40 cellular contexts compared by ENCODE assay signal in the genomic region with DNA sequence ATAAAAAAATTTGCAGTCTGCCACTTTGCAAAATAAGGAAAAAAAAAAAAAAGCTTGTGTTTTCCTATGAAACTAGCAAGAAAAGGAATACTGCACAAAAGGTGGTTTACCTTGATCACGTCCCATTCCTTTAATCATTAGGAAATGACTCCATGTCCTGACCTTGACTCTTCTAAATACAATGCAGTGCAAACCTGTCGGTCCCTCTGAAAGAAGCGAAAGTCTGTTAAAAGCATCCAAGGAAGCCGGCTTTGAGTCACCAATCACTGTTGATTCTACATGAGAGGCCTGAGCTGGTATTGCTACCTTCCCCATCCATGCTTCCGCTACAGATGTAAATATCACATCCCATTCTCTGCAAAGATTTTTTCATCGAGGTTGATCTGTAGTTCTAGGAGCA.
"Had no signal": no experiment of that assay in that cellular context is flagged by ENCODE, and none has a peak within 500 bp of the region (broad histone marks: within the 10 kb centered on the region; RNA-seq: fewer than 3 reads in every experiment).

No MANE protein-coding gene starts in this region.

- H3K36me3 ChIP-seq: adrenal gland, brain microvascular endothelial cell, breast epithelium, cardiac muscle cell had no signal

- ATAC-seq: activated naive CD4-positive, alpha-beta T cell treated with anti-CD3 and anti-CD28 coated beads, Interleukin-2, amount 50 U/mL, for 72 hours; activated naive CD8-positive, alpha-beta T cell treated with anti-CD3 and anti-CD28 coated beads, Interleukin-2, amount 50 U/mL, for 24 hours; activated T-cell treated with anti-CD3 and anti-CD28 coated beads, Interleukin-2, amount 50 U/mL, for 4 hours; activated T-cell treated with anti-CD3 and anti-CD28 coated beads, Interleukin-2, amount 50 U/mL, for 72 hours; activated T-helper 17 cell treated with anti-CD3 and anti-CD28 coated beads, Interleukin-2, amount 50 U/mL, for 72 hours; body of pancreas had no signal

- H3K9me3 ChIP-seq: adrenal gland, ascending aorta, body of pancreas, breast epithelium had no signal

- H3K4me3 Mint-ChIP-seq: activated naive CD4-positive, alpha-beta T cell treated with anti-CD3 and anti-CD28 coated beads for 36 hours; activated naive CD4-positive, alpha-beta T cell treated with anti-CD3 and anti-CD28 coated beads, Interleukin-2, amount 10 ng/mL, durations not matched to agents 7 days and 5 days; activated naive CD4-positive, alpha-beta T cell treated with anti-CD3 and anti-CD28 coated beads, Interleukin-2, amount 50 U/mL, for 24 hours; activated naive CD8-positive, alpha-beta T cell; activated naive CD8-positive, alpha-beta T cell treated with anti-CD3 and anti-CD28 coated beads for 36 hours; activated naive CD8-positive, alpha-beta T cell treated with anti-CD3 and anti-CD28 coated beads, Interleukin-2, amount 10 ng/mL, durations not matched to agents 7 days and 5 days; activated naive CD8-positive, alpha-beta T cell treated with anti-CD3 and anti-CD28 coated beads, Interleukin-2, amount 50 U/mL, for 24 hours; activated T-cell treated with anti-CD3 and anti-CD28 coated beads, Interleukin-2, amount 50 U/mL, for 24 hours; activated T-cell treated with anti-CD3 and anti-CD28 coated beads, Interleukin-2, amount 50 U/mL, for 4 hours; activated T-cell treated with anti-CD3 and anti-CD28 coated beads, Interleukin-2, amount 50 U/mL, for 72 hours; activated T-helper 1 cell treated with anti-CD3 and anti-CD28 coated beads, Interleukin-12 subunit alpha, Interleukin-12 subunit beta, Interleukin-2, Interleukin-4 antibody, amounts not matched to agents 30 ng/mL and 10 ng/mL and 1 ng/mL, durations not matched to agents 14 hours and 24 hours and 36 hours; activated T-helper 17 cell treated with anti-CD3 and anti-CD28 coated beads, Interleukin-2, amount 50 U/mL, for 72 hours; brain; central memory CD8-positive, alpha-beta T cell had no signal

- H3K27ac Mint-ChIP-seq: activated naive CD4-positive, alpha-beta T cell treated with anti-CD3 and anti-CD28 coated beads for 36 hours; activated naive CD4-positive, alpha-beta T cell treated with anti-CD3 and anti-CD28 coated beads, Interleukin-2, amount 10 ng/mL, durations not matched to agents 7 days and 5 days; activated naive CD4-positive, alpha-beta T cell treated with anti-CD3 and anti-CD28 coated beads, Interleukin-2, amount 50 U/mL, for 24 hours; activated naive CD4-positive, alpha-beta T cell treated with anti-CD3 and anti-CD28 coated beads, Interleukin-2, amount 50 U/mL, for 72 hours; activated naive CD8-positive, alpha-beta T cell; activated naive CD8-positive, alpha-beta T cell treated with anti-CD3 and anti-CD28 coated beads for 36 hours; activated naive CD8-positive, alpha-beta T cell treated with anti-CD3 and anti-CD28 coated beads, Interleukin-2, amount 10 ng/mL, durations not matched to agents 7 days and 5 days; activated naive CD8-positive, alpha-beta T cell treated with anti-CD3 and anti-CD28 coated beads, Interleukin-2, amount 50 U/mL, for 24 hours; activated T-cell treated with anti-CD3 and anti-CD28 coated beads, Interleukin-2, amount 50 U/mL, for 24 hours; activated T-cell treated with anti-CD3 and anti-CD28 coated beads, Interleukin-2, amount 50 U/mL, for 72 hours; activated T-helper 1 cell treated with anti-CD3 and anti-CD28 coated beads, Interleukin-12 subunit alpha, Interleukin-12 subunit beta, Interleukin-2, Interleukin-4 antibody, amounts not matched to agents 30 ng/mL and 10 ng/mL and 1 ng/mL, durations not matched to agents 14 hours and 24 hours and 36 hours; activated T-helper 17 cell treated with anti-CD3 and anti-CD28 coated beads, Interleukin-2, amount 50 U/mL, for 72 hours; activated T-helper 2 cell treated with anti-CD3 and anti-CD28 coated beads, Interferon-gamma antibody, Interleukin-2, Interleukin-4, amounts not matched to agents 10 μg/mL and 5 μg/mL and 100 μg/mL, durations not matched to agents 14 hours and 24 hours and 36 hours; brain had no signal

- H3K27me3 Mint-ChIP-seq: activated naive CD4-positive, alpha-beta T cell treated with anti-CD3 and anti-CD28 coated beads, Interleukin-2, amount 10 ng/mL, durations not matched to agents 7 days and 5 days; activated naive CD4-positive, alpha-beta T cell treated with anti-CD3 and anti-CD28 coated beads, Interleukin-2, amount 50 U/mL, for 24 hours; activated naive CD8-positive, alpha-beta T cell; activated naive CD8-positive, alpha-beta T cell treated with anti-CD3 and anti-CD28 coated beads, Interleukin-2, amount 10 ng/mL, durations not matched to agents 7 days and 5 days; brain had no signal

- H3K4me1 Mint-ChIP-seq: activated naive CD4-positive, alpha-beta T cell treated with anti-CD3 and anti-CD28 coated beads, Interleukin-2, amount 10 ng/mL, durations not matched to agents 7 days and 5 days; activated naive CD4-positive, alpha-beta T cell treated with anti-CD3 and anti-CD28 coated beads, Interleukin-2, amount 50 U/mL, for 24 hours; activated naive CD8-positive, alpha-beta T cell treated with anti-CD3 and anti-CD28 coated beads, Interleukin-2, amount 10 ng/mL, durations not matched to agents 7 days and 5 days; activated T-helper 17 cell treated with anti-CD3 and anti-CD28 coated beads, Interleukin-2, amount 50 U/mL, for 72 hours; central memory CD8-positive, alpha-beta T cell had no signal

- H3K9me3 Mint-ChIP-seq: activated naive CD4-positive, alpha-beta T cell treated with anti-CD3 and anti-CD28 coated beads for 36 hours; activated naive CD4-positive, alpha-beta T cell treated with anti-CD3 and anti-CD28 coated beads, Interleukin-2, amount 10 ng/mL, durations not matched to agents 7 days and 5 days; activated naive CD4-positive, alpha-beta T cell treated with anti-CD3 and anti-CD28 coated beads, Interleukin-2, amount 50 U/mL, for 24 hours; activated naive CD4-positive, alpha-beta T cell treated with anti-CD3 and anti-CD28 coated beads, Interleukin-2, amount 50 U/mL, for 72 hours; activated naive CD8-positive, alpha-beta T cell treated with anti-CD3 and anti-CD28 coated beads for 36 hours; activated naive CD8-positive, alpha-beta T cell treated with anti-CD3 and anti-CD28 coated beads, Interleukin-2, amount 10 ng/mL, durations not matched to agents 7 days and 5 days; activated naive CD8-positive, alpha-beta T cell treated with anti-CD3 and anti-CD28 coated beads, Interleukin-2, amount 50 U/mL, for 24 hours; activated T-cell treated with anti-CD3 and anti-CD28 coated beads, Interleukin-2, amount 50 U/mL, for 24 hours; activated T-cell treated with anti-CD3 and anti-CD28 coated beads, Interleukin-2, amount 50 U/mL, for 4 hours; activated T-cell treated with anti-CD3 and anti-CD28 coated beads, Interleukin-2, amount 50 U/mL, for 72 hours; activated T-helper 1 cell treated with anti-CD3 and anti-CD28 coated beads, Interleukin-12 subunit alpha, Interleukin-12 subunit beta, Interleukin-2, Interleukin-4 antibody, amounts not matched to agents 30 ng/mL and 10 ng/mL and 1 ng/mL, durations not matched to agents 14 hours and 24 hours and 36 hours; activated T-helper 17 cell treated with anti-CD3 and anti-CD28 coated beads, Interleukin-2, amount 50 U/mL, for 72 hours; activated T-helper 2 cell treated with anti-CD3 and anti-CD28 coated beads, Interferon-gamma antibody, Interleukin-2, Interleukin-4, amounts not matched to agents 10 μg/mL and 5 μg/mL and 100 μg/mL, durations not matched to agents 14 hours and 24 hours and 36 hours; central memory CD8-positive, alpha-beta T cell had no signal

- H3K36me3 Mint-ChIP-seq: activated naive CD4-positive, alpha-beta T cell treated with anti-CD3 and anti-CD28 coated beads, Interleukin-2, amount 10 ng/mL, durations not matched to agents 7 days and 5 days; activated naive CD4-positive, alpha-beta T cell treated with anti-CD3 and anti-CD28 coated beads, Interleukin-2, amount 50 U/mL, for 24 hours; activated naive CD4-positive, alpha-beta T cell treated with anti-CD3 and anti-CD28 coated beads, Interleukin-2, amount 50 U/mL, for 72 hours; activated naive CD8-positive, alpha-beta T cell; activated naive CD8-positive, alpha-beta T cell treated with anti-CD3 and anti-CD28 coated beads for 36 hours; activated naive CD8-positive, alpha-beta T cell treated with anti-CD3 and anti-CD28 coated beads, Interleukin-2, amount 10 ng/mL, durations not matched to agents 7 days and 5 days had no signal

- H3K27ac ChIP-seq: adrenal gland, ascending aorta, body of pancreas, brain microvascular endothelial cell, breast epithelium, cardiac muscle cell had no signal

- H3K4me3 ChIP-seq: adrenal gland, ascending aorta, body of pancreas, breast epithelium, cardiac muscle cell had no signal

- FAIRE-seq: astrocyte, bronchial epithelial cell had no signal

- DNase-seq: activated effector memory CD4-positive, alpha-beta T cell treated with anti-CD3 and anti-CD28 coated beads, Interleukin-2, amount 50 U/mL, for 16 hours; activated effector memory CD4-positive, alpha-beta T cell treated with Interleukin-2 at 50 U/mL for 16 hours; activated gamma-delta T cell; activated gamma-delta T cell treated with Interleukin-2 at 50 U/mL for 16 hours; activated naive CD4-positive, alpha-beta T cell; activated naive CD4-positive, alpha-beta T cell treated with anti-CD3 and anti-CD28 coated beads for 36 hours; activated naive CD4-positive, alpha-beta T cell treated with anti-CD3 and anti-CD28 coated beads, Interleukin-2, amount 10 ng/mL, durations not matched to agents 7 days and 5 days; activated naive CD4-positive, alpha-beta T cell treated with anti-CD3 and anti-CD28 coated beads, Interleukin-2, amount 50 U/mL, for 16 hours; activated naive CD4-positive, alpha-beta T cell treated with Interleukin-2 at 50 U/mL for 16 hours; activated naive CD8-positive, alpha-beta T cell treated with anti-CD3 and anti-CD28 coated beads for 36 hours; activated naive CD8-positive, alpha-beta T cell treated with anti-CD3 and anti-CD28 coated beads, Interleukin-2, amount 10 ng/mL, durations not matched to agents 7 days and 5 days; activated naive CD8-positive, alpha-beta T cell treated with anti-CD3 and anti-CD28 coated beads, Interleukin-2, amount 50 U/mL, for 24 hours; activated T-cell treated with anti-CD3 and anti-CD28 coated beads, Interleukin-2, amount 50 U/mL, for 1 hour; activated T-cell treated with anti-CD3 and anti-CD28 coated beads, Interleukin-2, amount 50 U/mL, for 24 hours; activated T-cell treated with anti-CD3 and anti-CD28 coated beads, Interleukin-2, amount 50 U/mL, for 4 hours; activated T-cell treated with anti-CD3 and anti-CD28 coated beads, Interleukin-2, amount 50 U/mL, for 48 hours; activated T-cell treated with anti-CD3 and anti-CD28 coated beads, Interleukin-2, amount 50 U/mL, for 72 hours; adrenal gland; amniotic stem cell; amygdala; anterior cingulate cortex; aorta; body of pancreas; brain microvascular endothelial cell; caudate nucleus; central memory CD4-positive, alpha-beta T cell; cerebellar nuclear complex had no signal

- H3K4me1 ChIP-seq: adrenal gland, breast epithelium had no signal

- H3K27me3 ChIP-seq: adrenal gland, ascending aorta, body of pancreas, brain microvascular endothelial cell, breast epithelium, cardiac muscle cell had no signal
